ENCODE assay signal across 1 cellular context in genomic region chr14:96040836-96041371, GRCh38.
TF ChIP-seq lines count a peak whose summit lies in the region.

No MANE protein-coding gene starts in this region.

TF ChIP-seq in GM23338, 12 proteins besides CTCF, POLR2A, EP300 and RAD21 (continued from another document):
- TF ChIP-seq JUNB (IDR thresholded peaks at IDR 0.05; ENCODE audit: unreplicated experiment) = no peak
- TF ChIP-seq ZNF114 (CRISPR knock-in tag; IDR thresholded peaks at IDR 0.05) = no peak
- TF ChIP-seq EZH2 (IDR thresholded peaks at IDR 0.05; ENCODE audit: low read depth, unreplicated experiment) = no peak
- TF ChIP-seq ZNF462 (CRISPR knock-in tag; IDR thresholded peaks at IDR 0.05) = no peak
- no peak for TF ChIP-seq NANOG (IDR thresholded peaks at IDR 0.05; ENCODE audit: borderline replicate concordance)
